Comparison of ENCODE assay signal across 21 cellular contexts in genomic region chr11:23010790-23011340, GRCh38.
"Had no signal": no experiment of that assay in that cellular context is flagged by ENCODE, and none has a peak within 500 bp of the region (broad histone marks: within the 10 kb centered on the region; RNA-seq: fewer than 3 reads in every experiment).

No MANE protein-coding gene starts in this region.

- DNase-seq: activated CD4-positive, alpha-beta memory T cell treated with anti-CD3 and anti-CD28 coated beads, Interleukin-2, amount 10 ng/mL, durations not matched to agents 7 days and 5 days; activated CD4-positive, alpha-beta T cell treated with anti-CD3 and anti-CD28 coated beads, Interleukin-2, amount 10 ng/mL, durations not matched to agents 7 days and 5 days; activated CD4-positive, CD25-positive, alpha-beta regulatory T cell; activated gamma-delta T cell treated with Interleukin-2 at 50 U/mL for 16 hours; activated naive CD4-positive, alpha-beta T cell treated with anti-CD3 and anti-CD28 coated beads, Interleukin-2, amount 10 ng/mL, durations not matched to agents 7 days and 5 days; activated naive CD8-positive, alpha-beta T cell treated with anti-CD3 and anti-CD28 coated beads for 36 hours; activated T-cell treated with anti-CD3 and anti-CD28 coated beads for 4 hours; activated T-cell treated with anti-CD3 and anti-CD28 coated beads, Interleukin-2, amount 50 U/mL, for 48 hours; KG1; NCI-H1048; NCI-H146; NCI-H2029; NCI-H2107; NCI-H2171 treated with DMSO at 0.1 percent for 48 hours; NCI-H226; NCI-H526; NCI-H82; SIG-M5; T-helper 17 cell; T1000 had no signal

- ATAC-seq: activated T-helper 17 cell treated with anti-CD3 and anti-CD28 coated beads, Interleukin-2, amount 50 U/mL, for 72 hours; T-helper 17 cell had no signal
